8 cellular contexts compared by ENCODE assay signal in the genomic region with DNA sequence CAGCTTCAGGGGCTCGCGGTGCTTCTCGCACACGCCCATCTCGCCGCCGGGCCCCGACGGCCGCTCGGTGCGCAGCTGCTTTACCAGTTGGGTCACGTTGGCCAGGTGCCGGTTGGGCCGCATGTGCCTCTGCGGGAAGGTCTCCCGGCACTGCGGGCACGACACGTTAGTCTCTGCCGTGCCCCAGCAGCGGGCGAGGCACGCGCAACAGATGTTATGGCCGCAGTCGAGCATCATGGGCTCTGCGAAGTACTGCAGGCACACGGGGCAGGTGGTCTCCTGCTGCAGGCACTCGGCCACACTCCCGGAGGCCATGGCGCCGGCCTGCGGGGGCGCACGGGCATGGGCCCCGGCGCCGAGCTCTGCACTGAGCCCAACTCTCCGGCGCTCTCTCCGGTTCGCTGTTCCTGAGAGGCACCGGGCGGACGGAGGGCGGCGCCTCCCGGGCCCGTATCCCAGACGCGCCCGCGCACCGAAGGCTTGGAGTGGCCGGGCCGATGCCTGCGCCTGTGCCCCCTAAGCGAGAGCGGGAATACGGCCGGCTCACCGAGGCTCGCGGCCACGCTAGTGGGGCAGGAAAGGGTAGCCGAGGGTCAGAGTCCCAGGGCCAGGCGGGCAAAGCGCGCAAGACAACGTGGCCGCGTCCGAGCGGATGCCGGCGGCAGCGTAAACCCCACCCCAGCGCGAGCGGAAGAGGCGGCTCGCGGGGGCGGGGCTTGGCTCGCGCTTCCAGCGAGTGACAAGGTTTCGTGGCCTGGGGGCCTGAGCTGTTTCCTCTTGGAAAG. TPM values are rescaled to one million over a fixed set of nuclear protein-coding genes. Genes with fewer than 3 reads are reported as not detected.
DNase-seq lines count a peak whose midpoint lies in the region; ATAC-seq and TF ChIP-seq lines count a peak whose summit lies in the region.

A gene with protein sequence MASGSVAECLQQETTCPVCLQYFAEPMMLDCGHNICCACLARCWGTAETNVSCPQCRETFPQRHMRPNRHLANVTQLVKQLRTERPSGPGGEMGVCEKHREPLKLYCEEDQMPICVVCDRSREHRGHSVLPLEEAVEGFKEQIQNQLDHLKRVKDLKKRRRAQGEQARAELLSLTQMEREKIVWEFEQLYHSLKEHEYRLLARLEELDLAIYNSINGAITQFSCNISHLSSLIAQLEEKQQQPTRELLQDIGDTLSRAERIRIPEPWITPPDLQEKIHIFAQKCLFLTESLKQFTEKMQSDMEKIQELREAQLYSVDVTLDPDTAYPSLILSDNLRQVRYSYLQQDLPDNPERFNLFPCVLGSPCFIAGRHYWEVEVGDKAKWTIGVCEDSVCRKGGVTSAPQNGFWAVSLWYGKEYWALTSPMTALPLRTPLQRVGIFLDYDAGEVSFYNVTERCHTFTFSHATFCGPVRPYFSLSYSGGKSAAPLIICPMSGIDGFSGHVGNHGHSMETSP (minus strand): TSS at position 668 of the 785 bp plus-strand sequence. CDS start 353 bp downstream, at position 315.

- H3K27me3 Mint-ChIP-seq in WTC11 (ENCODE audit: low read depth) = no peaks in the 10 kb centered on the region

- peak; percentile 81 for DNase-seq in ACHN
- DNase-seq in NCI-H2171 treated with DMSO at 0.1 percent for 48 hours (lab: John Stamatoyannopoulos, UW) = peak; percentile 81
- peak; percentile 87 for DNase-seq in WTC11 (ENCODE audit: low spot score)
- DNase-seq in central memory CD4-positive, alpha-beta T cell = peak; percentile 78
- peak; percentile 80 for DNase-seq in iris pigment epithelial cell (ENCODE audit: low read depth)
- DNase-seq in stimulated activated CD4-positive, alpha-beta T cell treated with anti-CD3 and anti-CD28 coated beads, Interleukin-12 subunit alpha, Interleukin-12 subunit beta, amount 100 ng/mL, for 4 hours = peak; percentile 84

- in situ Hi-C loops in ACHN (cut with HindIII; ENCODE audit: low pct_ligation_motif_present, low pct_unique_long_range_greater_than_20kb, low sequenced_read_pairs) = no loop called here

- H3K36me3 Mint-ChIP-seq in WTC11 = peaks cover 38% of the 10 kb centered on the region

- no peak for TF ChIP-seq CTCF in WTC11 (IDR thresholded peaks at IDR 0.05)

- peak within 1 kb of the TSS; percentile 82 for H3K4me3 Mint-ChIP-seq in WTC11

- ATAC-seq in GM18520 (IDR thresholded peaks at IDR 0.05; ENCODE audit: unreplicated experiment) (peak; percentile 78), HG03045 (IDR thresholded peaks at IDR 0.05; ENCODE audit: unreplicated experiment) (peak; percentile 83), WTC11 (peak; percentile 90)

- H3K4me1 Mint-ChIP-seq in WTC11 = peaks cover 20% of the 10 kb centered on the region

- CTCF ChIA-PET in WTC11 (lab: Charles Lee) = interaction anchor here (0.7 to 1.8 kb wide), 20 partner anchors 12 to 385 kb away, joined by 3 to 16 read pairs (median 4); no protein-coding TSS in a partner anchor

- peak within 1 kb of the TSS; percentile 88 for H3K27ac Mint-ChIP-seq in WTC11

- H3K9me3 Mint-ChIP-seq in WTC11 = no peaks in the 10 kb centered on the region

- POLR2A ChIA-PET in WTC11 (lab: Charles Lee) = interaction anchor here (0.6 to 1.9 kb wide), 16 partner anchors 9 to 181 kb away, joined by 3 to 14 read pairs (median 4); no protein-coding TSS in a partner anchor

TF ChIP-seq in WTC11, 78 proteins besides CTCF, POLR2A, EP300 and RAD21 (continues in another document):
- no peak for TF ChIP-seq ZNF263 (CRISPR knock-in tag; IDR thresholded peaks at IDR 0.05; ENCODE audit: low read depth)
- peak; percentile 39; the same call in 1 of the 2 replicates for TF ChIP-seq RELA (CRISPR knock-in tag; IDR thresholded peaks at IDR 0.05; ENCODE audit: borderline replicate concordance)
- peak; percentile 71; the same call in 1 of the 2 replicates for TF ChIP-seq MLX (CRISPR knock-in tag; IDR thresholded peaks at IDR 0.05)
- peak; percentile 88; the same call in 1 of the 2 replicates for TF ChIP-seq E2F4 (CRISPR knock-in tag; IDR thresholded peaks at IDR 0.05; ENCODE audit: borderline replicate concordance, low read depth)
- TF ChIP-seq RORB (CRISPR knock-in tag; IDR thresholded peaks at IDR 0.05) = no peak
- TF ChIP-seq, protein P1, sequence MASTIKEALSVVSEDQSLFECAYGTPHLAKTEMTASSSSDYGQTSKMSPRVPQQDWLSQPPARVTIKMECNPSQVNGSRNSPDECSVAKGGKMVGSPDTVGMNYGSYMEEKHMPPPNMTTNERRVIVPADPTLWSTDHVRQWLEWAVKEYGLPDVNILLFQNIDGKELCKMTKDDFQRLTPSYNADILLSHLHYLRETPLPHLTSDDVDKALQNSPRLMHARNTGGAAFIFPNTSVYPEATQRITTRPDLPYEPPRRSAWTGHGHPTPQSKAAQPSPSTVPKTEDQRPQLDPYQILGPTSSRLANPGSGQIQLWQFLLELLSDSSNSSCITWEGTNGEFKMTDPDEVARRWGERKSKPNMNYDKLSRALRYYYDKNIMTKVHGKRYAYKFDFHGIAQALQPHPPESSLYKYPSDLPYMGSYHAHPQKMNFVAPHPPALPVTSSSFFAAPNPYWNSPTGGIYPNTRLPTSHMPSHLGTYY (CRISPR knock-in tag; IDR thresholded peaks at IDR 0.05) = no peak
- no peak for TF ChIP-seq CBFB (CRISPR knock-in tag; IDR thresholded peaks at IDR 0.05; ENCODE audit: low read depth)
- TF ChIP-seq EMX1 (CRISPR knock-in tag; IDR thresholded peaks at IDR 0.05) = no peak
- TF ChIP-seq ELF4 (CRISPR knock-in tag; IDR thresholded peaks at IDR 0.05; ENCODE audit: low read depth) = peak; percentile 28; the same call in 1 of the 2 replicates
- TF ChIP-seq IRF2 (CRISPR knock-in tag; IDR thresholded peaks at IDR 0.05; ENCODE audit: borderline replicate concordance, low read depth) = peak; percentile 62; the same call in 1 of the 2 replicates
- TF ChIP-seq, protein P2, sequence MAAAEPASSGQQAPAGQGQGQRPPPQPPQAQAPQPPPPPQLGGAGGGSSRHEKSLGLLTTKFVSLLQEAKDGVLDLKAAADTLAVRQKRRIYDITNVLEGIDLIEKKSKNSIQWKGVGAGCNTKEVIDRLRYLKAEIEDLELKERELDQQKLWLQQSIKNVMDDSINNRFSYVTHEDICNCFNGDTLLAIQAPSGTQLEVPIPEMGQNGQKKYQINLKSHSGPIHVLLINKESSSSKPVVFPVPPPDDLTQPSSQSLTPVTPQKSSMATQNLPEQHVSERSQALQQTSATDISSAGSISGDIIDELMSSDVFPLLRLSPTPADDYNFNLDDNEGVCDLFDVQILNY (CRISPR knock-in tag; IDR thresholded peaks at IDR 0.05) = peak; percentile 74; the same call in 1 of the 2 replicates
- peak; percentile 74; the same call in 1 of the 2 replicates for TF ChIP-seq ZNF121 (CRISPR knock-in tag; IDR thresholded peaks at IDR 0.05)
- TF ChIP-seq FOXJ3 (CRISPR knock-in tag; IDR thresholded peaks at IDR 0.05; ENCODE audit: borderline replicate concordance) = no peak
- TF ChIP-seq GRHL2 (CRISPR knock-in tag; IDR thresholded peaks at IDR 0.05; ENCODE audit: insufficient replicate concordance, severe bottlenecking) = no peak
- TF ChIP-seq NR1H2 (CRISPR knock-in tag; IDR thresholded peaks at IDR 0.05) = no peak
- no peak for TF ChIP-seq HMGA2 (CRISPR knock-in tag; IDR thresholded peaks at IDR 0.05)
- TF ChIP-seq ZNF396 (CRISPR knock-in tag; IDR thresholded peaks at IDR 0.05; ENCODE audit: borderline replicate concordance) = no peak
- TF ChIP-seq ZNF317 (CRISPR knock-in tag; IDR thresholded peaks at IDR 0.05; ENCODE audit: borderline replicate concordance, low read depth) = no peak
- TF ChIP-seq PRDM15 (CRISPR knock-in tag; IDR thresholded peaks at IDR 0.05) = 0 out of 2 replicates have a peak, but pooled peaks have one; percentile 41
- no peak for TF ChIP-seq JAZF1 (CRISPR knock-in tag; IDR thresholded peaks at IDR 0.05)
- TF ChIP-seq ETV6 (CRISPR knock-in tag; IDR thresholded peaks at IDR 0.05) = peak; percentile 78

RNA-seq across cellular contexts. Expression of the gene that starts here (rescaled TPM):
- 65.8 to 79.8 TPM (median 68.3 TPM) in 3 replicates for total RNA-seq in WTC11 (2021)

Comparison
In these comparisons a context has a peak if more than half of its experiments do, and no peak if none do; other contexts are left out.
1. Peak in every context shown above with its lines: DNase-seq and ATAC-seq.